ENCODE assay signal across 9 cellular contexts in genomic region chr2:85707304-85707703, GRCh38. TPM values are rescaled to one million over a fixed set of nuclear protein-coding genes. Genes with fewer than 3 reads are reported as not detected.
DNase-seq lines count a peak whose midpoint lies in the region; ATAC-seq and TF ChIP-seq lines count a peak whose summit lies in the region.
"Had no signal": no experiment of that assay in that cellular context is flagged by ENCODE, and none has a peak within 500 bp of the region (broad histone marks: within the 10 kb centered on the region; RNA-seq: fewer than 3 reads in every experiment).

No MANE protein-coding gene starts in this region.

- H3K27ac ChIP-seq in naive thymus-derived CD4-positive, alpha-beta T cell (ENCODE audit: low read depth, low read length) = no peak overlapping the region
- H3K27ac ChIP-seq in suprapubic skin = peak overlapping the region; percentile 89

- no peaks in the 10 kb centered on the region for H3K36me3 ChIP-seq in naive thymus-derived CD4-positive, alpha-beta T cell (ENCODE audit: control insufficient read depth in 2 of 3, insufficient read depth in 3 of 3, low read length in 3 of 3)
- no peaks in the 10 kb centered on the region for H3K36me3 ChIP-seq in suprapubic skin

- H3K4me3 ChIP-seq in GM12864 (ENCODE audit: low read depth, low read length) (no peak overlapping the region), suprapubic skin (no peak overlapping the region)
- H3K4me3 ChIP-seq in naive thymus-derived CD4-positive, alpha-beta T cell (ENCODE audit: low read length) = no peak overlapping the region

- peak; percentile 50 for DNase-seq in 8988T
- DNase-seq in GM12864 (ENCODE audit: low read depth) = peak; percentile 72
- DNase-seq in NCI-H69 (lab: John Stamatoyannopoulos, UW) = peak; percentile 87
- peak; percentile 33 for DNase-seq in activated CD4-positive, alpha-beta T cell treated with anti-CD3 and anti-CD28 coated beads, Interleukin-2, amount 50 U/mL, for 1 hour
- DNase-seq in epidermal melanocyte (ENCODE audit: insufficient read length, low spot score) = peak; percentile 83
- peak in 8 of 9 donors; percentile 38 to 75 (median 66) for DNase-seq in naive thymus-derived CD4-positive, alpha-beta T cell
- DNase-seq in suprapubic skin (ENCODE audit: low spot score in 2 of 2) = peak in 1 of 2 donors; percentile 68

- H3K4me3 Mint-ChIP-seq in naive thymus-derived CD4-positive, alpha-beta T cell = peak overlapping the region in 1 of 10 donors; percentile 6

- intact Hi-C loops in naive thymus-derived CD4-positive, alpha-beta T cell (cut with micrococcal nuclease) = loop anchor here (1.0 to 5.0 kb wide), 7 partner anchors 8 to 330 kb away; no protein-coding TSS in a partner anchor

- peak; percentile 49 for ATAC-seq in HG03439 (IDR thresholded peaks at IDR 0.05; ENCODE audit: unreplicated experiment)
- peak; percentile 85 for ATAC-seq in naive thymus-derived CD4-positive, alpha-beta T cell

- no peak for TF ChIP-seq EP300 in suprapubic skin (IDR thresholded peaks at IDR 0.05)

- TF ChIP-seq POLR2A in suprapubic skin (IDR thresholded peaks at IDR 0.05) = no peak

- 1% methylated on average over 10 of the region's 10 CpGs for whole genome bisulfite sequencing in suprapubic skin

- no peaks in the 10 kb centered on the region for H3K9me3 ChIP-seq in naive thymus-derived CD4-positive, alpha-beta T cell (ENCODE audit: control insufficient read depth in 2 of 3, low read length in 3 of 3)
- no peaks in the 10 kb centered on the region for H3K9me3 ChIP-seq in suprapubic skin

- H3K27me3 Mint-ChIP-seq in naive thymus-derived CD4-positive, alpha-beta T cell = peaks cover 0 to 7% (median 4%) of the 10 kb centered on the region in 5 donors

- peaks cover 0 to 74% (median 5%) of the 10 kb centered on the region in 7 donors for H3K4me1 Mint-ChIP-seq in naive thymus-derived CD4-positive, alpha-beta T cell

- H3K27ac Mint-ChIP-seq in naive thymus-derived CD4-positive, alpha-beta T cell = peak overlapping the region in 1 of 9 donors; percentile 90

- TF ChIP-seq CTCF in GM12864 (IDR thresholded peaks at IDR 0.05; ENCODE audit: low read depth, low read length, missing control alignments) (peak; percentile 81), suprapubic skin (IDR thresholded peaks at IDR 0.05) (peak; percentile 73 to 80)

- H3K27me3 ChIP-seq in naive thymus-derived CD4-positive, alpha-beta T cell (ENCODE audit: control insufficient read depth in 2 of 2, insufficient read depth in 2 of 2, low read length in 2 of 2) = peaks cover 0 to 4% of the 10 kb centered on the region in 2 donors
- no peaks in the 10 kb centered on the region for H3K27me3 ChIP-seq in suprapubic skin

- peaks cover 0 to 1% (median 0%) of the 10 kb centered on the region in 5 donors for H3K36me3 Mint-ChIP-seq in naive thymus-derived CD4-positive, alpha-beta T cell

- POLR2A ChIA-PET in naive thymus-derived CD4-positive, alpha-beta T cell (lab: Charles Lee) = no interaction called here

- H3K9me3 Mint-ChIP-seq in naive thymus-derived CD4-positive, alpha-beta T cell = peaks cover 0 to 1% (median 0%) of the 10 kb centered on the region in 11 donors

- H3K4me1 ChIP-seq in naive thymus-derived CD4-positive, alpha-beta T cell (ENCODE audit: control insufficient read depth in 2 of 2, insufficient read depth in 2 of 2, low read length in 2 of 2) = peaks cover 0 to 25% of the 10 kb centered on the region in 2 donors
- peaks cover 70% of the 10 kb centered on the region for H3K4me1 ChIP-seq in suprapubic skin

- CTCF ChIA-PET in naive thymus-derived CD4-positive, alpha-beta T cell (lab: Charles Lee) = interaction anchor here (1.0 to 2.9 kb wide), 8 partner anchors 10 to 316 kb away, joined by 3 to 14 read pairs (median 4); no protein-coding TSS in a partner anchor

RNA-seq across cellular contexts. Expression of gene GNLY, which starts 13.1 kb away (rescaled TPM):
- total RNA-seq in naive thymus-derived CD4-positive, alpha-beta T cell = 100 to 1,000 TPM in 2 of 5 experiments, 10 to 100 TPM in 1, 1 to 10 TPM in 2; 5.9 to 780 (median 84.7) TPM
- 10 to 100 TPM; 11.1 to 13.5 TPM for polyA plus RNA-seq in naive thymus-derived CD4-positive, alpha-beta T cell
- 1 to 10 TPM in 3 of 4 donors, not detected in 1; 1.6 to 4.8 (median 1.9) TPM for total RNA-seq in suprapubic skin

RNA-seq across cellular contexts. Expression of gene SFTPB, which starts 39.3 kb away (rescaled TPM):
- total RNA-seq in naive thymus-derived CD4-positive, alpha-beta T cell = not detected
- not detected for polyA plus RNA-seq in naive thymus-derived CD4-positive, alpha-beta T cell
- not detected for total RNA-seq in suprapubic skin
- total RNA-seq: subcutaneous adipose tissue had no signal

RNA-seq across cellular contexts. Expression of gene ATOH8, which starts 46.5 kb away (rescaled TPM):
- total RNA-seq in naive thymus-derived CD4-positive, alpha-beta T cell = under 1 TPM in 2 of 5 experiments, not detected in 3; 0.42 to 0.73 TPM
- polyA plus RNA-seq in naive thymus-derived CD4-positive, alpha-beta T cell = not detected
- total RNA-seq in suprapubic skin = 10 to 100 TPM in 3 of 4 donors, 1 to 10 TPM in 1; 9.7 to 30.3 (median 27.3) TPM

Comparison
In these comparisons a context has a peak if more than half of its experiments do, and no peak if none do; other contexts are left out.
1. RNA of gene ATOH8, which starts 46.5 kb away (total RNA-seq): 9.7 to 30.3 TPM in suprapubic skin; 0.42 to 0.73 TPM in naive thymus-derived CD4-positive, alpha-beta T cell; every median in the first group is over 4 times any median in the second.